1 cellular context compared by ENCODE assay signal in the genomic region with DNA sequence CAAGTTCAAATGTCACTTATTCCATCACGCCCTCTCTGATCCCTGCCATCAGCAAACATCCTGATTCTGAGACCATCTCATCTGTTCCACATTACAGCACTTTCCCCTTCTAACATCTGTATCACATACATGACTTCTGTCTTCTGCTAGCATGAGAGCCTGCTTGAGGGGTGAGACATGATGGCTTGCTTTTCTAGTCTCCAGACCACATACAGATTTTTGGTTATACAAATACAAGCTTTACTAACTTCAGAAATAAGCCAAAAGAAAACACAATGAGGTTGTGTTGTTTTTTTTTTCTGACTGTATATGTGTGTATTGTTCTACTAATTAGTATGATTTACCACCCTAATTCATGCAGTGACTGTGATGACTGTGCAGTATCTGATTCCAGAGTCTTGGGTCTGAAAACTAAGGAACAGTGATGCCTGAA.
TF ChIP-seq lines count a peak whose summit lies in the region.

No MANE protein-coding gene starts in this region.

TF ChIP-seq in WTC11, 78 proteins besides CTCF, POLR2A, EP300 and RAD21 (continued from another document):
- TF ChIP-seq SMAD3 (CRISPR knock-in tag; IDR thresholded peaks at IDR 0.05; ENCODE audit: borderline replicate concordance) = no peak
- TF ChIP-seq NR2C2 (CRISPR knock-in tag; IDR thresholded peaks at IDR 0.05) = no peak
- TF ChIP-seq, protein P1, sequence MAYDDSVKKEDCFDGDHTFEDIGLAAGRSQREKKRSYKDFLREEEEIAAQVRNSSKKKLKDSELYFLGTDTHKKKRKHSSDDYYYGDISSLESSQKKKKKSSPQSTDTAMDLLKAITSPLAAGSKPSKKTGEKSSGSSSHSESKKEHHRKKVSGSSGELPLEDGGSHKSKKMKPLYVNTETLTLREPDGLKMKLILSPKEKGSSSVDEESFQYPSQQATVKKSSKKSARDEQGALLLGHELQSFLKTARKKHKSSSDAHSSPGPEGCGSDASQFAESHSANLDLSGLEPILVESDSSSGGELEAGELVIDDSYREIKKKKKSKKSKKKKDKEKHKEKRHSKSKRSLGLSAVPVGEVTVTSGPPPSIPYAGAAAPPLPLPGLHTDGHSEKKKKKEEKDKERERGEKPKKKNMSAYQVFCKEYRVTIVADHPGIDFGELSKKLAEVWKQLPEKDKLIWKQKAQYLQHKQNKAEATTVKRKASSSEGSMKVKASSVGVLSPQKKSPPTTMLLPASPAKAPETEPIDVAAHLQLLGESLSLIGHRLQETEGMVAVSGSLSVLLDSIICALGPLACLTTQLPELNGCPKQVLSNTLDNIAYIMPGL (CRISPR knock-in tag; IDR thresholded peaks at IDR 0.05) = no peak
- TF ChIP-seq, protein P2, sequence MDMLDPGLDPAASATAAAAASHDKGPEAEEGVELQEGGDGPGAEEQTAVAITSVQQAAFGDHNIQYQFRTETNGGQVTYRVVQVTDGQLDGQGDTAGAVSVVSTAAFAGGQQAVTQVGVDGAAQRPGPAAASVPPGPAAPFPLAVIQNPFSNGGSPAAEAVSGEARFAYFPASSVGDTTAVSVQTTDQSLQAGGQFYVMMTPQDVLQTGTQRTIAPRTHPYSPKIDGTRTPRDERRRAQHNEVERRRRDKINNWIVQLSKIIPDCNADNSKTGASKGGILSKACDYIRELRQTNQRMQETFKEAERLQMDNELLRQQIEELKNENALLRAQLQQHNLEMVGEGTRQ (CRISPR knock-in tag; IDR thresholded peaks at IDR 0.05) = no peak
- TF ChIP-seq RELA (CRISPR knock-in tag; IDR thresholded peaks at IDR 0.05; ENCODE audit: borderline replicate concordance) = no peak
- TF ChIP-seq, protein P3, sequence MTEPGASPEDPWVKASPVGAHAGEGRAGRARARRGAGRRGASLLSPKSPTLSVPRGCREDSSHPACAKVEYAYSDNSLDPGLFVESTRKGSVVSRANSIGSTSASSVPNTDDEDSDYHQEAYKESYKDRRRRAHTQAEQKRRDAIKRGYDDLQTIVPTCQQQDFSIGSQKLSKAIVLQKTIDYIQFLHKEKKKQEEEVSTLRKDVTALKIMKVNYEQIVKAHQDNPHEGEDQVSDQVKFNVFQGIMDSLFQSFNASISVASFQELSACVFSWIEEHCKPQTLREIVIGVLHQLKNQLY (CRISPR knock-in tag; IDR thresholded peaks at IDR 0.05) = no peak
- TF ChIP-seq HMGA2 (CRISPR knock-in tag; IDR thresholded peaks at IDR 0.05) = no peak
- TF ChIP-seq ZNF263 (CRISPR knock-in tag; IDR thresholded peaks at IDR 0.05; ENCODE audit: low read depth) = no peak
- TF ChIP-seq ATF1 (CRISPR knock-in tag; IDR thresholded peaks at IDR 0.05) = no peak
- no peak for TF ChIP-seq TCF7 (CRISPR knock-in tag; IDR thresholded peaks at IDR 0.05; ENCODE audit: low read depth)
